Comparison of ENCODE assay signal across 1 cellular context in genomic region chr1:193059282-193060225, GRCh38.
TF ChIP-seq lines count a peak whose summit lies in the region.

Gene RO60, plus strand, starts transcription at chr1:193059612. Its CDS starts 9,443 bp downstream, at chr1:193069055.
Gene UCHL5, minus strand, starts transcription at chr1:193059360. Its CDS starts 100 bp downstream, at chr1:193059260.

TF ChIP-seq in HepG2, 621 proteins besides CTCF, POLR2A, EP300 and RAD21 (continued from another document and continues in another):
- peak; percentile 83 for TF ChIP-seq ZBTB44 (CRISPR knock-in tag; IDR thresholded peaks at IDR 0.05)
- no peak for TF ChIP-seq MAFF (IDR thresholded peaks at IDR 0.05; ENCODE audit: low read depth, low read length)
- TF ChIP-seq ZNF891 (CRISPR knock-in tag; IDR thresholded peaks at IDR 0.05) = peak; percentile 67; the same call in 1 of the 2 replicates
- TF ChIP-seq SALL1 (CRISPR knock-in tag; IDR thresholded peaks at IDR 0.05) = peak; percentile 96
- peak; percentile 93 for TF ChIP-seq GABPB1 (CRISPR knock-in tag; IDR thresholded peaks at IDR 0.05)
- peak; percentile 71; the same call in 1 of the 2 replicates for TF ChIP-seq ZNF841 (CRISPR knock-in tag; IDR thresholded peaks at IDR 0.05; ENCODE audit: borderline replicate concordance)
- no peak for TF ChIP-seq SNRNP70 (IDR thresholded peaks at IDR 0.05; ENCODE audit: low read depth, low read length)
- TF ChIP-seq SIN3A (IDR thresholded peaks at IDR 0.05; ENCODE audit: borderline replicate concordance, low read depth, low read length) = peak; percentile 93
- no peak for TF ChIP-seq SP1 (IDR thresholded peaks at IDR 0.05)
- TF ChIP-seq SP1 (CRISPR knock-in tag; IDR thresholded peaks at IDR 0.05) = peak; percentile 87
- TF ChIP-seq HNF1B (CRISPR knock-in tag; IDR thresholded peaks at IDR 0.05) = peak; percentile 94
- peak; percentile 40; the same call in 1 of the 2 replicates for TF ChIP-seq ZNF256 (CRISPR knock-in tag; conservative IDR thresholded peaks at IDR 0.05)
- TF ChIP-seq GFI1 (CRISPR knock-in tag; IDR thresholded peaks at IDR 0.05; ENCODE audit: borderline replicate concordance) = no peak; the same call in 1 of the 2 replicates
- peak; percentile 43; the same call in 1 of the 2 replicates for TF ChIP-seq ZNF629 (CRISPR knock-in tag; conservative IDR thresholded peaks at IDR 0.05)
- no peak for TF ChIP-seq MATR3 (CRISPR knock-in tag; IDR thresholded peaks at IDR 0.05)
- no peak for TF ChIP-seq NFE2L1 (CRISPR knock-in tag; IDR thresholded peaks at IDR 0.05; ENCODE audit: borderline replicate concordance)
- TF ChIP-seq ZNF44 (CRISPR knock-in tag; IDR thresholded peaks at IDR 0.05) = peak; percentile 26; the same call in 1 of the 2 replicates
- peak; percentile 84 for TF ChIP-seq ZNF205 (CRISPR knock-in tag; IDR thresholded peaks at IDR 0.05)
- TF ChIP-seq TEAD3 (CRISPR knock-in tag; optimal IDR thresholded peaks at IDR 0.05; ENCODE audit: borderline replicate concordance) = peak; percentile 69
- TF ChIP-seq TBP (CRISPR knock-in tag; IDR thresholded peaks at IDR 0.05) = 0 out of 2 replicates have a peak, but pooled peaks have one; percentile 87
- peak; percentile 87 for TF ChIP-seq ISX (CRISPR knock-in tag; conservative IDR thresholded peaks at IDR 0.05)
- TF ChIP-seq ARID3A (IDR thresholded peaks at IDR 0.05; ENCODE audit: low read depth, low read length) = peak; percentile 38; the same call in 1 of the 2 replicates
- TF ChIP-seq NFYC (CRISPR knock-in tag; IDR thresholded peaks at IDR 0.05) = peak; percentile 51; the same call in 1 of the 2 replicates
- TF ChIP-seq ASH2L (IDR thresholded peaks at IDR 0.05; ENCODE audit: insufficient read length, low read depth, low read length) = peak; percentile 90
- TF ChIP-seq ZNF350 (CRISPR knock-in tag; IDR thresholded peaks at IDR 0.05; ENCODE audit: borderline replicate concordance, low read depth) = peak; percentile 96
- TF ChIP-seq ZNF329 (CRISPR knock-in tag; IDR thresholded peaks at IDR 0.05; ENCODE audit: low read depth) = peak; percentile 65; the same call in 1 of the 2 replicates
- TF ChIP-seq U2AF1 (optimal IDR thresholded peaks at IDR 0.05; ENCODE audit: low read depth, low read length) = peak; percentile 93
- TF ChIP-seq, protein P1, sequence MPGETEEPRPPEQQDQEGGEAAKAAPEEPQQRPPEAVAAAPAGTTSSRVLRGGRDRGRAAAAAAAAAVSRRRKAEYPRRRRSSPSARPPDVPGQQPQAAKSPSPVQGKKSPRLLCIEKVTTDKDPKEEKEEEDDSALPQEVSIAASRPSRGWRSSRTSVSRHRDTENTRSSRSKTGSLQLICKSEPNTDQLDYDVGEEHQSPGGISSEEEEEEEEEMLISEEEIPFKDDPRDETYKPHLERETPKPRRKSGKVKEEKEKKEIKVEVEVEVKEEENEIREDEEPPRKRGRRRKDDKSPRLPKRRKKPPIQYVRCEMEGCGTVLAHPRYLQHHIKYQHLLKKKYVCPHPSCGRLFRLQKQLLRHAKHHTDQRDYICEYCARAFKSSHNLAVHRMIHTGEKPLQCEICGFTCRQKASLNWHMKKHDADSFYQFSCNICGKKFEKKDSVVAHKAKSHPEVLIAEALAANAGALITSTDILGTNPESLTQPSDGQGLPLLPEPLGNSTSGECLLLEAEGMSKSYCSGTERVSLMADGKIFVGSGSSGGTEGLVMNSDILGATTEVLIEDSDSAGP (CRISPR knock-in tag; IDR thresholded peaks at IDR 0.05; ENCODE audit: borderline replicate concordance) = peak; percentile 90
- TF ChIP-seq ZNF142 (CRISPR knock-in tag; IDR thresholded peaks at IDR 0.05) = peak; percentile 28; the same call in 1 of the 2 replicates
- peak; percentile 97 for TF ChIP-seq CCDC6 (CRISPR knock-in tag; IDR thresholded peaks at IDR 0.05)
- peak; percentile 90 for TF ChIP-seq ZFY (CRISPR knock-in tag; IDR thresholded peaks at IDR 0.05)
- TF ChIP-seq, protein P2, sequence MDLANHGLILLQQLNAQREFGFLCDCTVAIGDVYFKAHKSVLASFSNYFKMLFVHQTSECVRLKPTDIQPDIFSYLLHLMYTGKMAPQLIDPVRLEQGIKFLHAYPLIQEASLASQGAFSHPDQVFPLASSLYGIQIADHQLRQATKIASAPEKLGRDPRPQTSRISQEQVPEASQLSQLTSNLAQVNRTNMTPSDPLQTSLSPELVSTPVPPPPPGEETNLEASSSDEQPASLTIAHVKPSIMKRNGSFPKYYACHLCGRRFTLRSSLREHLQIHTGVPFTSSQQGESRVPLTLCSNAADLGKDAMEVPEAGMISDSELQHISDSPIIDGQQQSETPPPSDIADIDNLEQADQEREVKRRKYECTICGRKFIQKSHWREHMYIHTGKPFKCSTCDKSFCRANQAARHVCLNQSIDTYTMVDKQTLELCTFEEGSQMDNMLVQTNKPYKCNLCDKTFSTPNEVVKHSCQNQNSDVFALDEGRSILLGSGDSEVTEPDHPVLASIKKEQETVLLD (CRISPR knock-in tag; IDR thresholded peaks at IDR 0.05; ENCODE audit: low read depth) = peak; percentile 96
- TF ChIP-seq GPBP1L1 (CRISPR knock-in tag; IDR thresholded peaks at IDR 0.05) = no peak
- TF ChIP-seq, protein P3, sequence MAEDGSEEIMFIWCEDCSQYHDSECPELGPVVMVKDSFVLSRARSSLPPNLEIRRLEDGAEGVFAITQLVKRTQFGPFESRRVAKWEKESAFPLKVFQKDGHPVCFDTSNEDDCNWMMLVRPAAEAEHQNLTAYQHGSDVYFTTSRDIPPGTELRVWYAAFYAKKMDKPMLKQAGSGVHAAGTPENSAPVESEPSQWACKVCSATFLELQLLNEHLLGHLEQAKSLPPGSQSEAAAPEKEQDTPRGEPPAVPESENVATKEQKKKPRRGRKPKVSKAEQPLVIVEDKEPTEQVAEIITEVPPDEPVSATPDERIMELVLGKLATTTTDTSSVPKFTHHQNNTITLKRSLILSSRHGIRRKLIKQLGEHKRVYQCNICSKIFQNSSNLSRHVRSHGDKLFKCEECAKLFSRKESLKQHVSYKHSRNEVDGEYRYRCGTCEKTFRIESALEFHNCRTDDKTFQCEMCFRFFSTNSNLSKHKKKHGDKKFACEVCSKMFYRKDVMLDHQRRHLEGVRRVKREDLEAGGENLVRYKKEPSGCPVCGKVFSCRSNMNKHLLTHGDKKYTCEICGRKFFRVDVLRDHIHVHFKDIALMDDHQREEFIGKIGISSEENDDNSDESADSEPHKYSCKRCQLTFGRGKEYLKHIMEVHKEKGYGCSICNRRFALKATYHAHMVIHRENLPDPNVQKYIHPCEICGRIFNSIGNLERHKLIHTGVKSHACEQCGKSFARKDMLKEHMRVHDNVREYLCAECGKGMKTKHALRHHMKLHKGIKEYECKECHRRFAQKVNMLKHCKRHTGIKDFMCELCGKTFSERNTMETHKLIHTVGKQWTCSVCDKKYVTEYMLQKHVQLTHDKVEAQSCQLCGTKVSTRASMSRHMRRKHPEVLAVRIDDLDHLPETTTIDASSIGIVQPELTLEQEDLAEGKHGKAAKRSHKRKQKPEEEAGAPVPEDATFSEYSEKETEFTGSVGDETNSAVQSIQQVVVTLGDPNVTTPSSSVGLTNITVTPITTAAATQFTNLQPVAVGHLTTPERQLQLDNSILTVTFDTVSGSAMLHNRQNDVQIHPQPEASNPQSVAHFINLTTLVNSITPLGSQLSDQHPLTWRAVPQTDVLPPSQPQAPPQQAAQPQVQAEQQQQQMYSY (CRISPR knock-in tag; IDR thresholded peaks at IDR 0.05) = peak; percentile 84
- TF ChIP-seq, protein P4, sequence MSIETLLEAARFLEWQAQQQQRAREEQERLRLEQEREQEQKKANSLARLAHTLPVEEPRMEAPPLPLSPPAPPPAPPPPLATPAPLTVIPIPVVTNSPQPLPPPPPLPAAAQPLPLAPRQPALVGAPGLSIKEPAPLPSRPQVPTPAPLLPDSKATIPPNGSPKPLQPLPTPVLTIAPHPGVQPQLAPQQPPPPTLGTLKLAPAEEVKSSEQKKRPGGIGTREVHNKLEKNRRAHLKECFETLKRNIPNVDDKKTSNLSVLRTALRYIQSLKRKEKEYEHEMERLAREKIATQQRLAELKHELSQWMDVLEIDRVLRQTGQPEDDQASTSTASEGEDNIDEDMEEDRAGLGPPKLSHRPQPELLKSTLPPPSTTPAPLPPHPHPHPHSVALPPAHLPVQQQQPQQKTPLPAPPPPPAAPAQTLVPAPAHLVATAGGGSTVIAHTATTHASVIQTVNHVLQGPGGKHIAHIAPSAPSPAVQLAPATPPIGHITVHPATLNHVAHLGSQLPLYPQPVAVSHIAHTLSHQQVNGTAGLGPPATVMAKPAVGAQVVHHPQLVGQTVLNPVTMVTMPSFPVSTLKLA (IDR thresholded peaks at IDR 0.05) = 0 out of 2 replicates have a peak, but pooled peaks have one; percentile 36
- no peak for TF ChIP-seq ZNF33A (CRISPR knock-in tag; IDR thresholded peaks at IDR 0.05; ENCODE audit: borderline replicate concordance)
